Comparison of ENCODE assay signal across 27 cellular contexts in genomic region chr5:169287529-169287928, GRCh38. TPM values are rescaled to one million over a fixed set of nuclear protein-coding genes. Genes with fewer than 3 reads are reported as not detected.
DNase-seq lines count a peak whose midpoint lies in the region; TF ChIP-seq lines count a peak whose summit lies in the region.
"Had no signal": no experiment of that assay in that cellular context is flagged by ENCODE, and none has a peak within 500 bp of the region (broad histone marks: within the 10 kb centered on the region; RNA-seq: fewer than 3 reads in every experiment).

No MANE protein-coding gene starts in this region.

- H3K36me3 ChIP-seq in tibial artery = no peaks in the 10 kb centered on the region
- H3K36me3 ChIP-seq: BLaER1, HAP-1, neural progenitor cell had no signal

- peaks cover 0 to 65% (median 39%) of the 10 kb centered on the region in 4 donors for H3K4me1 ChIP-seq in tibial artery
- H3K4me1 ChIP-seq: BLaER1, body of pancreas, HAP-1, neural progenitor cell had no signal

- no peak overlapping the region for H3K4me3 ChIP-seq in dorsolateral prefrontal cortex
- no peak overlapping the region for H3K4me3 ChIP-seq in tibial artery
- H3K4me3 ChIP-seq: BLaER1, body of pancreas, HAP-1, neural progenitor cell, PC-9 had no signal

- H3K27me3 Mint-ChIP-seq in nephron (ENCODE audit: low read depth) = peaks cover 13% of the 10 kb centered on the region
- H3K27me3 Mint-ChIP-seq: stimulated activated memory B cell treated with anti-CD40 and anti-IgM and Interleukin-4, amounts not matched to agents 10 μg/mL and 1 μg/mL and 100 μg/mL, for 72 hours had no signal

- peak overlapping the region; percentile 27 to 94 (median 84) for H3K27ac Mint-ChIP-seq in nephron
- H3K27ac Mint-ChIP-seq: activated naive CD8-positive, alpha-beta T cell treated with anti-CD3 and anti-CD28 coated beads, Interleukin-2, amount 50 U/mL, for 24 hours; activated T-cell treated with anti-CD3 and anti-CD28 coated beads, Interleukin-2, amount 50 U/mL, for 72 hours; memory B cell; neural progenitor cell; stimulated activated memory B cell treated with anti-CD40 and anti-IgM and Interleukin-4, amounts not matched to agents 10 μg/mL and 1 μg/mL and 100 μg/mL, for 72 hours; T-helper 17 cell had no signal

- H3K27me3 ChIP-seq in dorsolateral prefrontal cortex (peaks cover 0 to 21% (median 0%) of the 10 kb centered on the region in 45 donors), tibial artery (no peaks in the 10 kb centered on the region)
- H3K27me3 ChIP-seq: BLaER1, body of pancreas had no signal

- H3K36me3 Mint-ChIP-seq in nephron (ENCODE audit: low read depth) = peaks cover 19% of the 10 kb centered on the region
- H3K36me3 Mint-ChIP-seq: memory B cell; neural progenitor cell; stimulated activated memory B cell treated with anti-CD40 and anti-IgM and Interleukin-4, amounts not matched to agents 10 μg/mL and 1 μg/mL and 100 μg/mL, for 72 hours had no signal

- no peaks in the 10 kb centered on the region for H3K9me3 ChIP-seq in tibial artery
- H3K9me3 ChIP-seq: HAP-1 had no signal

- peaks cover 45% of the 10 kb centered on the region for H3K4me1 Mint-ChIP-seq in nephron
- H3K4me1 Mint-ChIP-seq: activated naive CD8-positive, alpha-beta T cell treated with anti-CD3 and anti-CD28 coated beads, Interleukin-2, amount 50 U/mL, for 24 hours; memory B cell; neural progenitor cell; stimulated activated memory B cell treated with anti-CD40 and anti-IgM and Interleukin-4, amounts not matched to agents 10 μg/mL and 1 μg/mL and 100 μg/mL, for 72 hours; T-helper 17 cell had no signal

- H3K9me3 Mint-ChIP-seq in nephron = no peaks in the 10 kb centered on the region
- H3K9me3 Mint-ChIP-seq: stimulated activated memory B cell treated with anti-CD40 and anti-IgM and Interleukin-4, amounts not matched to agents 10 μg/mL and 1 μg/mL and 100 μg/mL, for 72 hours had no signal

- intact Hi-C loops in dorsolateral prefrontal cortex (cut with DNase I) = no loop called here
- intact Hi-C loops in tibial artery (cut with DNase I; ENCODE audit: low total_unique reads) = no loop called here
- intact Hi-C loops in posterior vena cava (cut with DNase I) = no loop called here

- H3K4me3 Mint-ChIP-seq in nephron = no peak overlapping the region
- H3K4me3 Mint-ChIP-seq: activated naive CD8-positive, alpha-beta T cell treated with anti-CD3 and anti-CD28 coated beads, Interleukin-2, amount 50 U/mL, for 24 hours; activated T-cell treated with anti-CD3 and anti-CD28 coated beads, Interleukin-2, amount 50 U/mL, for 72 hours; memory B cell; neural progenitor cell; stimulated activated memory B cell treated with anti-CD40 and anti-IgM and Interleukin-4, amounts not matched to agents 10 μg/mL and 1 μg/mL and 100 μg/mL, for 72 hours; T-helper 17 cell had no signal

- no peak for TF ChIP-seq CTCF in dorsolateral prefrontal cortex (IDR thresholded peaks at IDR 0.05 in 54 of 56, conservative IDR thresholded peaks at IDR 0.05 in 2 of 56; ENCODE audit: low read depth in 1 of 56, partially characterized antibody in 56 of 56)
- TF ChIP-seq CTCF in nephron (IDR thresholded peaks at IDR 0.05; ENCODE audit: unreplicated experiment in 3 of 3) = no peak
- TF ChIP-seq CTCF in tibial artery (IDR thresholded peaks at IDR 0.05) = no peak

- H3K27ac ChIP-seq in dorsolateral prefrontal cortex (peak overlapping the region in 34 of 59 donors; percentile 10 to 77 (median 59)), tibial artery (peak overlapping the region; percentile 58 to 81)
- H3K27ac ChIP-seq: BLaER1, body of pancreas, neural progenitor cell, PC-9 had no signal

- DNase-seq in HT1080 (ENCODE audit: low read depth) (peak; percentile 10), dorsolateral prefrontal cortex (peak in 7 of 10 donors; percentile 10 to 59 (median 48)), tibial artery (no peak), NCI-H146 (lab: John Stamatoyannopoulos, UW) (no peak), posterior vena cava (ENCODE audit: low spot score) (no peak), NCI-H1930 (lab: John Stamatoyannopoulos, UW) (no peak)
- DNase-seq: activated CD4-positive, alpha-beta T cell treated with anti-CD3 and anti-CD28 coated beads, Interleukin-2, amount 50 U/mL, for 48 hours; activated naive CD4-positive, alpha-beta T cell; activated naive CD8-positive, alpha-beta T cell treated with anti-CD3 and anti-CD28 coated beads, Interleukin-2, amount 50 U/mL, for 24 hours; activated T-cell treated with anti-CD3 and anti-CD28 coated beads, Interleukin-2, amount 50 U/mL, for 72 hours; body of pancreas; cerebellar nuclear complex; DMS53; KG1; NCI-H1092 treated with DMSO at 0.1 percent for 48 hours; NCI-H187 treated with DMSO at 0.1 percent for 48 hours; NCI-H526; PC-9; Right ventricle myocardium superior; T-helper 17 cell had no signal

RNA-seq across cellular contexts. Expression of gene SLIT3, which starts 13.4 kb away (rescaled TPM):
- 0.08 and 0.23 TPM in 2 replicates for total RNA-seq in HT1080 (2014; rRNA removed; shearing (Covaris generic))
- 0.33 and 0.38 TPM in 2 replicates for polyA plus RNA-seq in HT1080 (2015; cell fraction: cytosol; rRNA removed)
- polyA plus RNA-seq in HT1080 (2015; cell fraction: nucleus; rRNA removed) = 0.20 and 0.65 TPM in 2 replicates
- 10 to 100 TPM in 118 of 120 experiments, 1 to 10 TPM in 2; 8.6 to 38.6 (median 22.7) TPM for total RNA-seq in dorsolateral prefrontal cortex
- 100 to 1,000 TPM in 1 of 2 donors, 10 to 100 TPM in 1; 67.1 to 140 TPM for total RNA-seq in posterior vena cava
- total RNA-seq: dermis microvascular lymphatic vessel endothelial cell, PC-9, T-helper 17 cell had no signal

Comparison
In these comparisons a context has a peak if more than half of its experiments do, and no peak if none do; other contexts are left out.
1. DNase-seq: peak in HT1080 (single experiment) and dorsolateral prefrontal cortex (7 of 10); none in tibial artery (0 of 2), NCI-H146 (single experiment), posterior vena cava (single experiment) and NCI-H1930 (0 of 2).